Comparison of ENCODE assay signal across 14 cellular contexts in genomic region chr9:115000217-115000639, GRCh38.
DNase-seq lines count a peak whose midpoint lies in the region; ATAC-seq, FAIRE-seq and TF ChIP-seq lines count a peak whose summit lies in the region.
"Had no signal": no experiment of that assay in that cellular context is flagged by ENCODE, and none has a peak within 500 bp of the region (broad histone marks: within the 10 kb centered on the region; RNA-seq: fewer than 3 reads in every experiment).

No MANE protein-coding gene starts in this region.

- H3K79me2 ChIP-seq in OCI-LY3 (ENCODE audit: low read length), result no peaks in the 10 kb centered on the region

- no peaks in the 10 kb centered on the region for H4K20me1 ChIP-seq in OCI-LY3 (ENCODE audit: insufficient read depth, low read length)

- no peak for ATAC-seq in A549
- no peak for ATAC-seq in psoas muscle

- TF ChIP-seq POLR2A in A549 (IDR thresholded peaks at IDR 0.05; ENCODE audit: low read length), result no peak

- H3K4me1 ChIP-seq in A549 (no peaks in the 10 kb centered on the region), OCI-LY3 (ENCODE audit: low read length) (peaks cover 12% of the 10 kb centered on the region; the same call in 1 of the 2 replicates), psoas muscle (no peaks in the 10 kb centered on the region)
- H3K4me1 ChIP-seq: testis had no signal

- no peak for TF ChIP-seq EP300 in A549 (IDR thresholded peaks at IDR 0.05)

- FAIRE-seq in A549 (lab: Jason Lieb, UNC), result no peak

- H3K4me2 ChIP-seq in A549 (peak overlapping the region; percentile 16; the same call in 2 of the 3 replicates), OCI-LY3 (ENCODE audit: low read length) (peak overlapping the region; percentile 45)

- intact Hi-C loops in psoas muscle (cut with DNase I), result no loop called here

- H3K4me3 ChIP-seq in A549 (no peak overlapping the region), OCI-LY3 (ENCODE audit: low read length) (peak overlapping the region; percentile 31; the same call in 1 of the 2 replicates), fibroblast of mammary gland (ENCODE audit: control insufficient read depth, low read depth, low read length) (no peak overlapping the region), psoas muscle (no peak overlapping the region)
- H3K4me3 ChIP-seq: SJSA1, testis had no signal

- CTCF ChIA-PET in A549 (lab: Yijun Ruan, JAX), result interaction anchor here (0.9 to 3.5 kb wide), 2 partner anchors 14 to 93 kb away, joined by 3 to 24 read pairs; no protein-coding TSS in a partner anchor

- TF ChIP-seq CTCF in A549 (IDR thresholded peaks at IDR 0.05) (no peak), OCI-LY3 (IDR thresholded peaks at IDR 0.05; ENCODE audit: low read depth, low read length) (no peak), fibroblast of mammary gland (conservative IDR thresholded peaks at IDR 0.05; ENCODE audit: control insufficient read depth, insufficient read depth, low read depth, low read length) (no peak), psoas muscle (IDR thresholded peaks at IDR 0.05) (no peak)

- H3K27me3 ChIP-seq in OCI-LY3 (ENCODE audit: low read depth, low read length) (peaks cover 14% of the 10 kb centered on the region), psoas muscle (ENCODE audit: insufficient read depth in 3 of 3, low read length in 2 of 3) (no peaks in the 10 kb centered on the region)
- H3K27me3 ChIP-seq: SJSA1, testis had no signal

- no peak overlapping the region for H3K9ac ChIP-seq in OCI-LY3 (ENCODE audit: low read length)

- DNase-seq in A549 (ENCODE audit: low read depth in 1 of 2, low spot score in 1 of 2) (no peak), DMS 273 treated with DMSO at 0.1 percent for 48 hours (lab: John Stamatoyannopoulos, UW) (peak; percentile 13), fibroblast of mammary gland (ENCODE audit: low read depth) (peak; percentile 50), NCI-H1694 treated with DMSO at 0.1 percent for 48 hours (lab: John Stamatoyannopoulos, UW) (no peak), iPS-NIHi11 (ENCODE audit: low spot score) (no peak), NCI-H345 treated with DMSO at 0.1 percent for 48 hours (lab: John Stamatoyannopoulos, UW; ENCODE audit: unreplicated experiment) (no peak), psoas muscle (no peak)
- DNase-seq: CD8-positive, alpha-beta memory T cell; KBM-7; NCI-H1930; testis had no signal

- no peak for TF ChIP-seq RAD21 in A549 (conservative IDR thresholded peaks at IDR 0.05 in 1 of 2, IDR thresholded peaks at IDR 0.05 in 1 of 2)

- H3K9me3 ChIP-seq in A549, result no peaks in the 10 kb centered on the region
- H3K9me3 ChIP-seq in OCI-LY3 (ENCODE audit: insufficient read depth, low read length), result no peaks in the 10 kb centered on the region
- H3K9me3 ChIP-seq in psoas muscle, result no peaks in the 10 kb centered on the region
- H3K9me3 ChIP-seq: SJSA1, testis had no signal

- POLR2A ChIA-PET in A549 (lab: Yijun Ruan, JAX), result no interaction called here

- 17% methylated on average over 7 of the region's 7 CpGs for WGBS in A549 (ENCODE audit: missing lambda C conversion rate)
- 19 to 34% (median 32%) methylated on average over 7 of the region's 7 CpGs for WGBS in psoas muscle, 3 donors

- H3K27ac ChIP-seq in A549 (no peak overlapping the region), OCI-LY3 (ENCODE audit: low read length) (no peak overlapping the region), psoas muscle (no peak overlapping the region)
- H3K27ac ChIP-seq: SJSA1, testis, VCaP had no signal

- H2AFZ ChIP-seq in OCI-LY3 (ENCODE audit: low read depth, low read length), result no peak overlapping the region

- H3K36me3 ChIP-seq in OCI-LY3 (replicated peaks; ENCODE audit: low read depth, low read length), result no peaks in the 10 kb centered on the region
- no peaks in the 10 kb centered on the region for H3K36me3 ChIP-seq in psoas muscle (ENCODE audit: insufficient read depth in 1 of 2, low read depth in 1 of 2)
- H3K36me3 ChIP-seq: SJSA1 had no signal

TF ChIP-seq in A549, 52 proteins besides CTCF, POLR2A, EP300 and RAD21:
- no peak for TF ChIP-seq ZNF302 (CRISPR knock-in tag; IDR thresholded peaks at IDR 0.05)
- TF ChIP-seq, protein P1, sequence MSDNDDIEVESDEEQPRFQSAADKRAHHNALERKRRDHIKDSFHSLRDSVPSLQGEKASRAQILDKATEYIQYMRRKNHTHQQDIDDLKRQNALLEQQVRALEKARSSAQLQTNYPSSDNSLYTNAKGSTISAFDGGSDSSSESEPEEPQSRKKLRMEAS (IDR thresholded peaks at IDR 0.05), result no peak
- no peak for TF ChIP-seq SREBF2 (IDR thresholded peaks at IDR 0.05)
- no peak for TF ChIP-seq ZSCAN20 (CRISPR knock-in tag; IDR thresholded peaks at IDR 0.05)

Comparison
In these comparisons a context has a peak if more than half of its experiments do, and no peak if none do; other contexts are left out.
1. DNase-seq: peak in DMS 273 treated with DMSO at 0.1 percent for 48 hours (single experiment) and fibroblast of mammary gland (single experiment); none in A549 (0 of 2), NCI-H1694 treated with DMSO at 0.1 percent for 48 hours (single experiment), iPS-NIHi11 (single experiment), NCI-H345 treated with DMSO at 0.1 percent for 48 hours (single experiment) and psoas muscle (0 of 2).